8 cellular contexts compared by ENCODE assay signal in genomic region chr19:8513687-8514504, GRCh38. TPM values are rescaled to one million over a fixed set of nuclear protein-coding genes. Genes with fewer than 3 reads are reported as not detected.
A peak's percentile ranks its signal among the peaks of the same experiment; 100 is the strongest.
DNase-seq lines count a peak whose midpoint lies in the region; ATAC-seq and TF ChIP-seq lines count a peak whose summit lies in the region.

TSS of gene ZNF414 (minus strand) at chr19:8514167. CDS start at chr19:8514046, 121 bp downstream.

- H3K9me3 Mint-ChIP-seq in activated naive CD8-positive, alpha-beta T cell treated with anti-CD3 and anti-CD28 coated beads, Interleukin-2, amount 10 ng/mL, durations not matched to agents 7 days and 5 days: no peaks in the 10 kb centered on the region
- no peaks in the 10 kb centered on the region for H3K9me3 Mint-ChIP-seq in osteocyte (ENCODE audit: unreplicated experiment)

- no peaks in the 10 kb centered on the region for H3K27me3 ChIP-seq in thymus (ENCODE audit: control insufficient read depth, insufficient read depth)

- DNase-seq in NCI-H1417 treated with DMSO at 0.1 percent for 48 hours (lab: John Stamatoyannopoulos, UW) (peak; percentile 85), SW 1271 (lab: John Stamatoyannopoulos, UW) (peak; percentile 92 to 97), head of caudate nucleus (peak; percentile 92 to 99 (median 96)), osteocyte (ENCODE audit: extremely low spot score, unreplicated experiment) (peak; percentile 98)
- DNase-seq in activated naive CD8-positive, alpha-beta T cell treated with anti-CD3 and anti-CD28 coated beads, Interleukin-2, amount 10 ng/mL, durations not matched to agents 7 days and 5 days: peak; percentile 100

- TF ChIP-seq CTCF in GM12875 (IDR thresholded peaks at IDR 0.05; ENCODE audit: borderline replicate concordance, insufficient read depth, low read depth, low read length) (no peak), osteocyte (IDR thresholded peaks at IDR 0.05) (no peak)

- peaks cover 41% of the 10 kb centered on the region for H3K4me1 Mint-ChIP-seq in activated naive CD8-positive, alpha-beta T cell treated with anti-CD3 and anti-CD28 coated beads, Interleukin-2, amount 10 ng/mL, durations not matched to agents 7 days and 5 days
- peaks cover 19% of the 10 kb centered on the region for H3K4me1 Mint-ChIP-seq in osteocyte (ENCODE audit: unreplicated experiment)

- H3K4me3 ChIP-seq in GM12875 (ENCODE audit: low read depth, low read length) (peak within 1 kb of the TSS; percentile 95), thymus (ENCODE audit: low read length) (peak within 1 kb of the TSS; percentile 98)

- H3K36me3 ChIP-seq in thymus (ENCODE audit: control insufficient read depth, insufficient read depth): peaks cover 25% of the 10 kb centered on the region

- intact Hi-C loops in head of caudate nucleus (cut with DNase I): no loop called here

- H3K4me1 ChIP-seq in thymus (ENCODE audit: control insufficient read depth, insufficient read depth, low read length): peaks cover 21% of the 10 kb centered on the region

- peaks cover 1% of the 10 kb centered on the region for H3K9me3 ChIP-seq in thymus (ENCODE audit: control insufficient read depth)

- no peaks in the 10 kb centered on the region for H3K27me3 Mint-ChIP-seq in activated naive CD8-positive, alpha-beta T cell treated with anti-CD3 and anti-CD28 coated beads, Interleukin-2, amount 10 ng/mL, durations not matched to agents 7 days and 5 days
- peaks cover 5% of the 10 kb centered on the region for H3K27me3 Mint-ChIP-seq in osteocyte (ENCODE audit: unreplicated experiment)

- H3K4me3 Mint-ChIP-seq in activated naive CD8-positive, alpha-beta T cell treated with anti-CD3 and anti-CD28 coated beads, Interleukin-2, amount 10 ng/mL, durations not matched to agents 7 days and 5 days: peak within 1 kb of the TSS; percentile 96
- H3K4me3 Mint-ChIP-seq in osteocyte (ENCODE audit: unreplicated experiment): peak within 1 kb of the TSS; percentile 92

- peaks cover 6% of the 10 kb centered on the region for H3K36me3 Mint-ChIP-seq in activated naive CD8-positive, alpha-beta T cell treated with anti-CD3 and anti-CD28 coated beads, Interleukin-2, amount 10 ng/mL, durations not matched to agents 7 days and 5 days
- no peaks in the 10 kb centered on the region for H3K36me3 Mint-ChIP-seq in osteocyte (ENCODE audit: unreplicated experiment)

- WGBS in thymus: 2% methylated on average over 70 of the region's 70 CpGs

- peak; percentile 85 for ATAC-seq in HG02763 (IDR thresholded peaks at IDR 0.05; ENCODE audit: unreplicated experiment)
- ATAC-seq in activated naive CD8-positive, alpha-beta T cell treated with anti-CD3 and anti-CD28 coated beads, Interleukin-2, amount 10 ng/mL, durations not matched to agents 7 days and 5 days (ENCODE audit: low read depth): peak; percentile 80

- POLR2A ChIA-PET in activated naive CD8-positive, alpha-beta T cell treated with anti-CD3 and anti-CD28 coated beads, Interleukin-2, amount 10 ng/mL, durations not matched to agents 7 days and 5 days (lab: Charles Lee): interaction anchor here (0.6 to 7.9 kb wide), 23 partner anchors 10 to 1255 kb away, joined by 3 to 107 read pairs (median 10); partner anchors contain the start of genes HNRNPM, MARCHF2, MYO1F and NDUFA7

- H3K27ac ChIP-seq in thymus (ENCODE audit: low read depth): peak within 1 kb of the TSS; percentile 100

- H3K27ac Mint-ChIP-seq in activated naive CD8-positive, alpha-beta T cell treated with anti-CD3 and anti-CD28 coated beads, Interleukin-2, amount 10 ng/mL, durations not matched to agents 7 days and 5 days: peak within 1 kb of the TSS; percentile 96
- H3K27ac Mint-ChIP-seq in osteocyte (ENCODE audit: unreplicated experiment): peak within 1 kb of the TSS; percentile 99

RNA-seq across cellular contexts. Expression of gene ZNF414, which starts in this region (rescaled TPM):
- 10 to 100 TPM; 38.2 to 40.5 TPM for total RNA-seq in activated naive CD8-positive, alpha-beta T cell treated with anti-CD3 and anti-CD28 coated beads, Interleukin-2, amount 10 ng/mL, durations not matched to agents 7 days and 5 days
- total RNA-seq in osteocyte: 23.9 and 29.9 TPM in 2 replicates
- 27.6 TPM for polyA plus RNA-seq in thymus

Comparison
In these comparisons a context has a peak if more than half of its experiments do, and no peak if none do; other contexts are left out.
1. Peak in every context shown above with its lines: DNase-seq, ATAC-seq, H3K4me3 ChIP-seq and H3K27ac ChIP-seq.